ENCODE assay signal across 8 cellular contexts in the genomic region with DNA sequence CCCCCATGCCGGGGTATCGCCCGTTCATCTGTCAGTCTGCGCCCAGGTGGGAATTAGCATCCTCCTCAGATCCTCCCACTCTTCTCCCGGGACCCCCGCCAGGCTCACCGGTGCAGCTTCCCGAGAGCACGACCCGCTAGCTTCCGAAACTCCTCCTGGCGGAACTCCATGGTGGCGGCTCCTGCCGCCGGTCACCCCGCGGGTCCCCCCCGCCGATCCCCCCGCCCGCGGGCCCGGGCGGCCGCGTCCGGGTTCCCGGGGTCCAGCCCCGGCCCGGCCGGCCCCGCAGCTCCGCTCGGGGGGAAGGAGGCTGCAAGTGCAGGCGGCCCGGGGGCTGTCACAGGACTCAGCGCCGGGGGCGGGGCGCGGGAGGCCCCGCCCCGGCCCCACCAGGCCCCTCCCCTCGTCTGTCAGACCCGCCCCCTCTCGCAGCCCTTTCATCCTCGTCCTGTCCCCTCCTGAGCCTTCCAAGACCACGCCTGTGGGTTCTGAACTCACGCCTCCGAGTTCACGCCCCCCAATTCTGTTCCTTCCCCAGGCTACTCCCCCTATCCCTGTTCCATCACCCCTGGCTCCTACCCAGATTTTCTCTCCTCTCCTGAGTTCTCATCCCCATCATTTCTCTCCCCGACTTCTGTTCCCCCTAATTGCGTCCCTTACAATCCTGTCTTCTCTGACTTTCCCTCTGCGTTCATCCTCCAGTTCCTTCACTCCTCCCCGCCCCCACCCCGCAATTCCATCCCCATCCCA. TPM values are rescaled to one million over a fixed set of nuclear protein-coding genes. Genes with fewer than 3 reads are reported as not detected.
DNase-seq lines count a peak whose midpoint lies in the region; ATAC-seq lines count a peak whose summit lies in the region.

A gene (minus strand): TSS at position 318 of the 750 bp plus-strand sequence. CDS start 148 bp downstream, at position 170.

- H3K27me3 ChIP-seq in HAP-1 (ENCODE audit: low read depth) (peaks cover 39% of the 10 kb centered on the region), neuronal stem cell (ENCODE audit: control insufficient read depth in 3 of 3, insufficient read depth in 3 of 3, low read depth in 1 of 3, low read length in 3 of 3) (peaks cover 16 to 60% (median 60%) of the 10 kb centered on the region in 3 experiments)

- no peak within 1 kb of the TSS for H3K4ac ChIP-seq in neuronal stem cell (ENCODE audit: low read length)

- peaks cover 18% of the 10 kb centered on the region for H3K36me3 Mint-ChIP-seq in effector memory CD8-positive, alpha-beta T cell (ENCODE audit: insufficient read depth)

- no peaks in the 10 kb centered on the region for H3K9me3 ChIP-seq in HAP-1
- H3K9me3 ChIP-seq in neuronal stem cell (replicated peaks in 1 of 2; ENCODE audit: control insufficient read depth in 2 of 2, insufficient read depth in 1 of 2, low read depth in 1 of 2, low read length in 2 of 2): peaks cover 0 to 1% of the 10 kb centered on the region in 2 donors

- H3K4me1 Mint-ChIP-seq in effector memory CD8-positive, alpha-beta T cell (ENCODE audit: low read depth in 2 of 2): peaks cover 26 to 33% of the 10 kb centered on the region in 2 donors

- H2AFZ ChIP-seq in neuronal stem cell (ENCODE audit: low read length): peak within 1 kb of the TSS; percentile 99

- H3K27ac Mint-ChIP-seq in effector memory CD8-positive, alpha-beta T cell: peak within 1 kb of the TSS in 1 of 2 donors; percentile 23

- no peak within 1 kb of the TSS for H2BK5ac ChIP-seq in neuronal stem cell (ENCODE audit: low read length)

- H2BK15ac ChIP-seq in neuronal stem cell (ENCODE audit: low read length): peak within 1 kb of the TSS; percentile 87

- H3K4me3 Mint-ChIP-seq in effector memory CD8-positive, alpha-beta T cell: peak within 1 kb of the TSS; percentile 77 to 79

- no peak within 1 kb of the TSS for H4K91ac ChIP-seq in neuronal stem cell (ENCODE audit: low read depth, low read length, poor library complexity)

- H4K8ac ChIP-seq in neuronal stem cell (ENCODE audit: low read depth, low read length): no peak within 1 kb of the TSS

- in situ Hi-C loops in ACHN (cut with HindIII; ENCODE audit: low pct_ligation_motif_present, low pct_unique_long_range_greater_than_20kb, low sequenced_read_pairs): no loop called here
- in situ Hi-C loops in HAP-1 (cut with MboI; ENCODE audit: low sequenced_read_pairs): no loop called here

- H3K4me1 ChIP-seq in HAP-1 (peaks cover 11% of the 10 kb centered on the region), neuronal stem cell (ENCODE audit: control insufficient read depth in 2 of 2, insufficient read depth in 1 of 2, low read depth in 1 of 2, low read length in 2 of 2) (peaks cover 0 to 14% of the 10 kb centered on the region in 2 donors)

- no peak within 1 kb of the TSS for H3K14ac ChIP-seq in neuronal stem cell (ENCODE audit: low read length)

- no peak within 1 kb of the TSS for H3K23ac ChIP-seq in neuronal stem cell (ENCODE audit: low read depth, low read length, poor library complexity)

- peak within 1 kb of the TSS; percentile 80 for H3K18ac ChIP-seq in neuronal stem cell (ENCODE audit: low read length)

- no peak within 1 kb of the TSS for H3K9ac ChIP-seq in neuronal stem cell (ENCODE audit: low read depth, low read length, poor library complexity)

- no peaks in the 10 kb centered on the region; the same call in 1 of the 2 replicates for H3K36me3 ChIP-seq in HAP-1 (replicated peaks)
- H3K36me3 ChIP-seq in neuronal stem cell (replicated peaks in 1 of 2; ENCODE audit: control insufficient read depth in 2 of 2, insufficient read depth in 2 of 2, low read length in 2 of 2): peaks cover 0 to under 1% of the 10 kb centered on the region in 2 donors

- WGBS in neuronal stem cell (ENCODE audit: extremely low coverage in 2 of 2, insufficient read length in 2 of 2, insufficient replicate concordance in 1 of 2), 2 donors: no CpG with 5 or more reads among the region's 56 CpGs

- H3K9me3 Mint-ChIP-seq in effector memory CD8-positive, alpha-beta T cell: no peaks in the 10 kb centered on the region

- peak within 1 kb of the TSS; percentile 72 for H2AK5ac ChIP-seq in neuronal stem cell (ENCODE audit: low read depth, low read length)

- H3K27ac ChIP-seq in neuronal stem cell (replicated peaks; ENCODE audit: low read length): no peak within 1 kb of the TSS

- no peak for ATAC-seq in effector memory CD8-positive, alpha-beta T cell (replicated peaks)
- no peak for ATAC-seq in HG03108 (IDR thresholded peaks at IDR 0.05; ENCODE audit: unreplicated experiment)

- H3K79me1 ChIP-seq in neuronal stem cell (ENCODE audit: low read depth, low read length): peaks cover 1% of the 10 kb centered on the region

- no peak within 1 kb of the TSS for H2BK12ac ChIP-seq in neuronal stem cell (ENCODE audit: low read length)

- H3K4me3 ChIP-seq in HAP-1 (peak within 1 kb of the TSS; percentile 26), neuronal stem cell (ENCODE audit: low read length in 2 of 2) (peak within 1 kb of the TSS; percentile 25 to 67)

- peak within 1 kb of the TSS; percentile 30 for H2BK120ac ChIP-seq in neuronal stem cell (ENCODE audit: low read depth, low read length)

- peak within 1 kb of the TSS; percentile 66 for H3K4me2 ChIP-seq in neuronal stem cell (ENCODE audit: insufficient read depth, low read length, poor library complexity, severe bottlenecking)

- DNase-seq in ACHN (peak; percentile 32), HAP-1 (ENCODE audit: low spot score in 2 of 2) (peak; percentile 59 to 82), T-helper 2 cell (peak in 4 of 5 experiments; percentile 23 to 46 (median 38)), neuronal stem cell (ENCODE audit: low spot score) (peak; percentile 65), NCI-H1092 treated with DMSO at 0.1 percent for 48 hours (lab: John Stamatoyannopoulos, UW) (no peak), mesenteric fat pad (ENCODE audit: low spot score) (no peak)
- DNase-seq in effector memory CD8-positive, alpha-beta T cell: no peak

- peaks cover 61 to 64% of the 10 kb centered on the region in 2 donors for H3K27me3 Mint-ChIP-seq in effector memory CD8-positive, alpha-beta T cell

RNA-seq across cellular contexts. Expression of the gene that starts here (rescaled TPM):
- polyA plus RNA-seq in neuronal stem cell (2013, experiment 1 of 2): 2.3 TPM
- 2.0 TPM for polyA plus RNA-seq in neuronal stem cell (2013, experiment 2 of 2)
- total RNA-seq in mesenteric fat pad: 2.3 TPM

Comparison
In these comparisons a context has a peak if more than half of its experiments do, and no peak if none do; other contexts are left out.
1. DNase-seq: peak in ACHN (single experiment), HAP-1 (2 of 2), T-helper 2 cell (4 of 5) and neuronal stem cell (single experiment); none in effector memory CD8-positive, alpha-beta T cell (0 of 3), NCI-H1092 treated with DMSO at 0.1 percent for 48 hours (single experiment) and mesenteric fat pad (single experiment).